ENCODE assay signal across 10 cellular contexts in the genomic region with DNA sequence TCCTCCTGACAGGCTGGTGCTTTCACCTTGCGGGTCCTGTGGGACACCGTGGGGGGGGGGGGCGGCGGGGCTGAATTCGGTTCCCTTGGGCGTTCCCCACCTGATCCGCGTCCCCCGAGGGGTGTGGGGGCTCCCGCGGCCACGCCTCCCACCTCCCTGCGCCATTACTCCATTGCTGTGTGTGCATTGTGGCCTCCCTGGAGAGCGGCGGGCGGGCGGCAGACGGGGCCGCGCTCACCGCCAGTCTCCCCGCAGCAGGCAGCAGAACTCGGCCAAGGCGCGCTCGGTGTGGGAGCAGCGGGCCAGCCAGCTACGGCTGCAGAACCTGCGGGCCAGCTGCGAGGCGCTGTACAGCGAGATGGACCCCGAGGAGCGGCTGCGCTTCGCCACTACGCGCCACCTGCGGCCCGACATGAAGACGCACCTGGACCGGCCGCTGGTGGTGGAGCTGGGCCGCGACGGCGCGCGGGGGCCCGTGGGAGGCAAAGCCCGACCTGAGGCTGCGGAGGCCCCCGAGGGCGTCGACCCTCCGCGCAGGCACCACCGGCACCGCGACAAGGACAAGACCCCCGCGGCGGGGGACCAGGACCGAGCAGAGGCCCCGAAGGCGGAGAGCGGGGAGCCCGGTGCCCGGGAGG.
DNase-seq lines count a peak whose midpoint lies in the region; ATAC-seq and TF ChIP-seq lines count a peak whose summit lies in the region.
"Had no signal": no experiment of that assay in that cellular context is flagged by ENCODE, and none has a peak within 500 bp of the region (broad histone marks: within the 10 kb centered on the region; RNA-seq: fewer than 3 reads in every experiment).

No MANE protein-coding gene starts in this region.

- no peak for DNase-seq in activated CD4-positive, alpha-beta T cell treated with anti-CD3 and anti-CD28 coated beads for 36 hours
- no peak for DNase-seq in activated CD4-positive, alpha-beta T cell treated with anti-CD3 and anti-CD28 coated beads, Interleukin-2, amount 50 U/mL, for 48 hours
- DNase-seq in NCI-H2196 treated with DMSO at 0.1 percent for 48 hours (lab: John Stamatoyannopoulos, UW; ENCODE audit: unreplicated experiment) = peak; percentile 39
- peak; percentile 20 for DNase-seq in stimulated activated CD8-positive, alpha-beta memory T cell treated with anti-CD3 and anti-CD28 coated beads, Interleukin-4, amount 100 ng/mL, for 48 hours
- no peak for DNase-seq in HCEC 1CT
- DNase-seq in colonic mucosa = no peak
- DNase-seq: activated CD4-positive, alpha-beta T cell treated with anti-CD3 and anti-CD28 coated beads, Interleukin-2, amount 50 U/mL, for 4 hours had no signal

- H3K4me3 ChIP-seq in iPS-15b (ENCODE audit: low read depth, low read length) (peak overlapping the region; percentile 39), colonic mucosa (no peak overlapping the region)

- ATAC-seq in activated CD4-positive, alpha-beta T cell treated with anti-CD3 and anti-CD28 coated beads for 36 hours = peak; percentile 30
- ATAC-seq in GM18505 (IDR thresholded peaks at IDR 0.05; ENCODE audit: unreplicated experiment) = no peak
- ATAC-seq: SK-N-SH treated with all-trans-retinoic acid at 6 μM for 48 hours had no signal

- intact Hi-C loops in activated CD4-positive, alpha-beta T cell treated with anti-CD3 and anti-CD28 coated beads for 36 hours (cut with DNase I, micrococcal nuclease) = loop anchor here in 1 of 2 experiments (1.0 kb wide), 1 partner anchor 351 kb away; no protein-coding TSS in a partner anchor
- intact Hi-C loops in colonic mucosa (cut with DNase I) = no loop called here

- H3K27me3 ChIP-seq in iPS-15b (ENCODE audit: control insufficient read depth, insufficient read depth, low read length) (peaks cover 2% of the 10 kb centered on the region), colonic mucosa (peaks cover 27% of the 10 kb centered on the region)

- no peak for TF ChIP-seq CTCF in colonic mucosa (IDR thresholded peaks at IDR 0.05)

- H3K36me3 ChIP-seq in iPS-15b (ENCODE audit: control insufficient read depth, insufficient read depth, low read length) = peaks cover 12% of the 10 kb centered on the region
- no peaks in the 10 kb centered on the region for H3K36me3 ChIP-seq in colonic mucosa

- H3K9me3 Mint-ChIP-seq in activated CD4-positive, alpha-beta T cell treated with anti-CD3 and anti-CD28 coated beads for 36 hours (ENCODE audit: low read depth) = no peaks in the 10 kb centered on the region

- POLR2A ChIA-PET in activated CD4-positive, alpha-beta T cell treated with anti-CD3 and anti-CD28 coated beads for 36 hours (lab: Charles Lee) = interaction anchor here (0.6 kb wide), 1 partner anchor 432 kb away, joined by 3 read pairs; no protein-coding TSS in a partner anchor

- no peaks in the 10 kb centered on the region for H3K4me1 Mint-ChIP-seq in activated CD4-positive, alpha-beta T cell treated with anti-CD3 and anti-CD28 coated beads for 36 hours

- no peak overlapping the region for H3K27ac Mint-ChIP-seq in activated CD4-positive, alpha-beta T cell treated with anti-CD3 and anti-CD28 coated beads for 36 hours

- no peaks in the 10 kb centered on the region for H3K9me3 ChIP-seq in iPS-15b (ENCODE audit: control insufficient read depth, insufficient read depth, low read length)
- H3K9me3 ChIP-seq in colonic mucosa = no peaks in the 10 kb centered on the region

- no peak overlapping the region for H3K4me3 Mint-ChIP-seq in activated CD4-positive, alpha-beta T cell treated with anti-CD3 and anti-CD28 coated beads for 36 hours

- H3K27ac ChIP-seq in colonic mucosa = no peak overlapping the region

- TF ChIP-seq POLR2A in GM18505 (IDR thresholded peaks at IDR 0.05; ENCODE audit: borderline replicate concordance, extremely low read depth, insufficient read depth, insufficient read length) = no peak

- no peaks in the 10 kb centered on the region for H3K36me3 Mint-ChIP-seq in activated CD4-positive, alpha-beta T cell treated with anti-CD3 and anti-CD28 coated beads for 36 hours (ENCODE audit: low read depth)

- no peaks in the 10 kb centered on the region for H3K4me1 ChIP-seq in iPS-15b (ENCODE audit: control insufficient read depth, insufficient read depth, low read length)
- no peaks in the 10 kb centered on the region for H3K4me1 ChIP-seq in colonic mucosa

- peaks cover 18% of the 10 kb centered on the region for H3K27me3 Mint-ChIP-seq in activated CD4-positive, alpha-beta T cell treated with anti-CD3 and anti-CD28 coated beads for 36 hours

- H3K9ac ChIP-seq in iPS-15b (ENCODE audit: low read depth, low read length) = peak overlapping the region; percentile 37
- no peak overlapping the region for H3K9ac ChIP-seq in colonic mucosa (ENCODE audit: low read depth in 2 of 2, low read length in 2 of 2)

- CTCF ChIA-PET in activated CD4-positive, alpha-beta T cell treated with anti-CD3 and anti-CD28 coated beads for 36 hours (lab: Charles Lee) = interaction anchor here (1.0 to 1.2 kb wide), 2 partner anchors 99 to 350 kb away, joined by 3 to 4 read pairs; no protein-coding TSS in a partner anchor

Comparison
In these comparisons a context has a peak if more than half of its experiments do, and no peak if none do; other contexts are left out.
1. DNase-seq: peak in NCI-H2196 treated with DMSO at 0.1 percent for 48 hours (single experiment) and stimulated activated CD8-positive, alpha-beta memory T cell treated with anti-CD3 and anti-CD28 coated beads, Interleukin-4, amount 100 ng/mL, for 48 hours (single experiment); none in activated CD4-positive, alpha-beta T cell treated with anti-CD3 and anti-CD28 coated beads for 36 hours (single experiment), activated CD4-positive, alpha-beta T cell treated with anti-CD3 and anti-CD28 coated beads, Interleukin-2, amount 50 U/mL, for 48 hours (0 of 2), HCEC 1CT (single experiment) and colonic mucosa (single experiment).